In genomic region chr16:65121870-65122723, GRCh38 we compare ENCODE assay signal across 1 cellular context.
TF ChIP-seq lines count a peak whose summit lies in the region.

CDH11 (minus strand) TSS chr16:65122063; CDS start chr16:65004869, 117,194 bp downstream.

TF ChIP-seq in HEK293, 187 proteins besides CTCF, POLR2A, EP300 and RAD21 (continued from another document):
- TF ChIP-seq KLF17 (tag by site-specific recombination; IDR thresholded peaks at IDR 0.05) (no peak), ZNF549 (tag by site-specific recombination; IDR thresholded peaks at IDR 0.05) (no peak), ZNF555 (tag by site-specific recombination; conservative IDR thresholded peaks at IDR 0.05) (no peak), WT1 (tag by site-specific recombination; IDR thresholded peaks at IDR 0.05) (no peak), SETDB1 (IDR thresholded peaks at IDR 0.05; ENCODE audit: insufficient read length, low read length) (no peak), ZSCAN18 (tag by site-specific recombination; IDR thresholded peaks at IDR 0.05) (no peak), ZEB2 (tag by site-specific recombination; IDR thresholded peaks at IDR 0.05) (no peak), ZNF2 (tag by site-specific recombination; IDR thresholded peaks at IDR 0.05) (no peak), KLF7 (tag by site-specific recombination; IDR thresholded peaks at IDR 0.05; ENCODE audit: borderline replicate concordance) (no peak), ZNF510 (tag by site-specific recombination; IDR thresholded peaks at IDR 0.05; ENCODE audit: insufficient replicate concordance) (no peak)
